18 cellular contexts compared by ENCODE assay signal in genomic region chrY:18909846-18910245, GRCh38.
DNase-seq lines count a peak whose midpoint lies in the region; ATAC-seq, FAIRE-seq and TF ChIP-seq lines count a peak whose summit lies in the region.
"Had no signal": no experiment of that assay in that cellular context is flagged by ENCODE, and none has a peak within 500 bp of the region (broad histone marks: within the 10 kb centered on the region; RNA-seq: fewer than 3 reads in every experiment).

No MANE protein-coding gene starts in this region.

- no peak for ATAC-seq in HG02678 (IDR thresholded peaks at IDR 0.05; ENCODE audit: unreplicated experiment)
- ATAC-seq: Panc1 had no signal

- no peak for FAIRE-seq in RCC 7860 (lab: Jason Lieb, UNC)
- FAIRE-seq: H1 had no signal

- peak; percentile 69 for DNase-seq in ELR (ENCODE audit: low read depth)
- DNase-seq in RCC 7860 (ENCODE audit: low spot score), result peak; percentile 5
- DNase-seq in fibroblast of peridontal ligament (ENCODE audit: extremely low read depth), result peak; percentile 64
- no peak for DNase-seq in NK-92 treated with Interleukin-12 subunit alpha and Interleukin-12 subunit beta, amount 100 ng/mL, for 24 hours (lab: John Stamatoyannopoulos, UW)
- DNase-seq in erythroblast (lab: John Stamatoyannopoulos, UW), result no peak
- no peak for DNase-seq in T-helper 2 cell
- DNase-seq: Caco-2, DMS53, GDM1, NCI-H1105 treated with DMSO at 0.1 percent for 48 hours, NCI-H187 treated with DMSO at 0.1 percent for 48 hours, NCI-H2171, NCI-H446 treated with DMSO at 0.1 percent for 48 hours, NCI-H82, SHP77 treated with DMSO at 0.1 percent for 48 hours had no signal

- no peak for TF ChIP-seq POLR2A in erythroblast (IDR thresholded peaks at IDR 0.05; ENCODE audit: low read length)

Comparison
In these comparisons a context has a peak if more than half of its experiments do, and no peak if none do; other contexts are left out.
1. DNase-seq: peak in ELR (single experiment), RCC 7860 (single experiment) and fibroblast of peridontal ligament (single experiment); none in NK-92 treated with Interleukin-12 subunit alpha and Interleukin-12 subunit beta, amount 100 ng/mL, for 24 hours (single experiment), erythroblast (0 of 2) and T-helper 2 cell (0 of 5).